8 cellular contexts compared by ENCODE assay signal in genomic region chr4:1792832-1793495, GRCh38. TPM values are rescaled to one million over a fixed set of nuclear protein-coding genes. Genes with fewer than 3 reads are reported as not detected.
DNase-seq lines count a peak whose midpoint lies in the region; ATAC-seq lines count a peak whose summit lies in the region.

Gene FGFR3, plus strand, starts transcription at chr4:1793293. Its CDS starts 642 bp downstream, at chr4:1793935.

- DNase-seq in EH (ENCODE audit: low read depth) = peak; percentile 54
- DNase-seq in SK-MEL-5 (ENCODE audit: low read depth, low spot score) = peak; percentile 27
- peak; percentile 76 for DNase-seq in astrocyte of the hippocampus (ENCODE audit: low read depth, low spot score)
- DNase-seq in iPS-NIHi7 (ENCODE audit: extremely low spot score) = peak; percentile 96
- peak; percentile 15 to 52 for DNase-seq in stimulated activated CD4-positive, alpha-beta T cell treated with anti-CD3 and anti-CD28 coated beads, Interleukin-1b, Interleukin-23, amount 100 ng/mL, for 4 hours (ENCODE audit: low read depth in 2 of 2)
- no peak for DNase-seq in NCI-H2029 (lab: John Stamatoyannopoulos, UW)

- ATAC-seq in HG02623 (IDR thresholded peaks at IDR 0.05; ENCODE audit: unreplicated experiment) = peak; percentile 45
- no peak for ATAC-seq in GM21381 (IDR thresholded peaks at IDR 0.05; ENCODE audit: unreplicated experiment)

- in situ Hi-C loops in SK-MEL-5 (cut with HindIII; ENCODE audit: low pct_unique_long_range_greater_than_20kb, low sequenced_read_pairs) = no loop called here

RNA-seq across cellular contexts. Expression of gene FGFR3, which starts in this region (rescaled TPM):
- total RNA-seq in SK-MEL-5 (2014; rRNA removed; shearing (Covaris generic)) = 0.03 and 0.32 TPM in 2 replicates
- polyA plus RNA-seq in SK-MEL-5 (2015; cell fraction: cytosol; rRNA removed) = 1.1 and 2.2 TPM in 2 replicates
- polyA plus RNA-seq in SK-MEL-5 (2015; cell fraction: nucleus; rRNA removed) = 1.4 and 2.3 TPM in 2 replicates
